1 cellular context compared by ENCODE assay signal in the genomic region with DNA sequence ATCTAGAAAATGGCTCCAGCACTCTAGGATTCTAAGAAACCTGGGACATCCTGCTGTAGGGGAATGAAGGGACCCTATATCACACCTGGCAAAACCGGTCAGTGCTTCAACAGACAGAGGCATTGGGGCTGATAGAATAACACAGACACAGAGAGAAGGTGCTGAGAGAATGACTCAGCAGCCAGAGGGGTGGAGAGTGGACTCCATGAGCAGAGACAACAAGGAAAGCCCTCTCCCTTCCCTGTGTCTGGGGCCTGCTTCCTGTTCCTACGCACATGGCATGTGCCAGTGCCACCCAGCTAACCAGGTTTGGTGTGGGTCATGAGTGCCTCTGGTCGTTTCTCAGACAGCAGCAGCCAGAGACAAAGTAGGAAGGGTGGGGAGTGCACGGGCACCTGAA.
TF ChIP-seq lines count a peak whose summit lies in the region.

No MANE protein-coding gene starts in this region.

TF ChIP-seq in GM23338, 12 proteins besides CTCF, POLR2A, EP300 and RAD21 (continued from another document):
- TF ChIP-seq, protein P1, sequence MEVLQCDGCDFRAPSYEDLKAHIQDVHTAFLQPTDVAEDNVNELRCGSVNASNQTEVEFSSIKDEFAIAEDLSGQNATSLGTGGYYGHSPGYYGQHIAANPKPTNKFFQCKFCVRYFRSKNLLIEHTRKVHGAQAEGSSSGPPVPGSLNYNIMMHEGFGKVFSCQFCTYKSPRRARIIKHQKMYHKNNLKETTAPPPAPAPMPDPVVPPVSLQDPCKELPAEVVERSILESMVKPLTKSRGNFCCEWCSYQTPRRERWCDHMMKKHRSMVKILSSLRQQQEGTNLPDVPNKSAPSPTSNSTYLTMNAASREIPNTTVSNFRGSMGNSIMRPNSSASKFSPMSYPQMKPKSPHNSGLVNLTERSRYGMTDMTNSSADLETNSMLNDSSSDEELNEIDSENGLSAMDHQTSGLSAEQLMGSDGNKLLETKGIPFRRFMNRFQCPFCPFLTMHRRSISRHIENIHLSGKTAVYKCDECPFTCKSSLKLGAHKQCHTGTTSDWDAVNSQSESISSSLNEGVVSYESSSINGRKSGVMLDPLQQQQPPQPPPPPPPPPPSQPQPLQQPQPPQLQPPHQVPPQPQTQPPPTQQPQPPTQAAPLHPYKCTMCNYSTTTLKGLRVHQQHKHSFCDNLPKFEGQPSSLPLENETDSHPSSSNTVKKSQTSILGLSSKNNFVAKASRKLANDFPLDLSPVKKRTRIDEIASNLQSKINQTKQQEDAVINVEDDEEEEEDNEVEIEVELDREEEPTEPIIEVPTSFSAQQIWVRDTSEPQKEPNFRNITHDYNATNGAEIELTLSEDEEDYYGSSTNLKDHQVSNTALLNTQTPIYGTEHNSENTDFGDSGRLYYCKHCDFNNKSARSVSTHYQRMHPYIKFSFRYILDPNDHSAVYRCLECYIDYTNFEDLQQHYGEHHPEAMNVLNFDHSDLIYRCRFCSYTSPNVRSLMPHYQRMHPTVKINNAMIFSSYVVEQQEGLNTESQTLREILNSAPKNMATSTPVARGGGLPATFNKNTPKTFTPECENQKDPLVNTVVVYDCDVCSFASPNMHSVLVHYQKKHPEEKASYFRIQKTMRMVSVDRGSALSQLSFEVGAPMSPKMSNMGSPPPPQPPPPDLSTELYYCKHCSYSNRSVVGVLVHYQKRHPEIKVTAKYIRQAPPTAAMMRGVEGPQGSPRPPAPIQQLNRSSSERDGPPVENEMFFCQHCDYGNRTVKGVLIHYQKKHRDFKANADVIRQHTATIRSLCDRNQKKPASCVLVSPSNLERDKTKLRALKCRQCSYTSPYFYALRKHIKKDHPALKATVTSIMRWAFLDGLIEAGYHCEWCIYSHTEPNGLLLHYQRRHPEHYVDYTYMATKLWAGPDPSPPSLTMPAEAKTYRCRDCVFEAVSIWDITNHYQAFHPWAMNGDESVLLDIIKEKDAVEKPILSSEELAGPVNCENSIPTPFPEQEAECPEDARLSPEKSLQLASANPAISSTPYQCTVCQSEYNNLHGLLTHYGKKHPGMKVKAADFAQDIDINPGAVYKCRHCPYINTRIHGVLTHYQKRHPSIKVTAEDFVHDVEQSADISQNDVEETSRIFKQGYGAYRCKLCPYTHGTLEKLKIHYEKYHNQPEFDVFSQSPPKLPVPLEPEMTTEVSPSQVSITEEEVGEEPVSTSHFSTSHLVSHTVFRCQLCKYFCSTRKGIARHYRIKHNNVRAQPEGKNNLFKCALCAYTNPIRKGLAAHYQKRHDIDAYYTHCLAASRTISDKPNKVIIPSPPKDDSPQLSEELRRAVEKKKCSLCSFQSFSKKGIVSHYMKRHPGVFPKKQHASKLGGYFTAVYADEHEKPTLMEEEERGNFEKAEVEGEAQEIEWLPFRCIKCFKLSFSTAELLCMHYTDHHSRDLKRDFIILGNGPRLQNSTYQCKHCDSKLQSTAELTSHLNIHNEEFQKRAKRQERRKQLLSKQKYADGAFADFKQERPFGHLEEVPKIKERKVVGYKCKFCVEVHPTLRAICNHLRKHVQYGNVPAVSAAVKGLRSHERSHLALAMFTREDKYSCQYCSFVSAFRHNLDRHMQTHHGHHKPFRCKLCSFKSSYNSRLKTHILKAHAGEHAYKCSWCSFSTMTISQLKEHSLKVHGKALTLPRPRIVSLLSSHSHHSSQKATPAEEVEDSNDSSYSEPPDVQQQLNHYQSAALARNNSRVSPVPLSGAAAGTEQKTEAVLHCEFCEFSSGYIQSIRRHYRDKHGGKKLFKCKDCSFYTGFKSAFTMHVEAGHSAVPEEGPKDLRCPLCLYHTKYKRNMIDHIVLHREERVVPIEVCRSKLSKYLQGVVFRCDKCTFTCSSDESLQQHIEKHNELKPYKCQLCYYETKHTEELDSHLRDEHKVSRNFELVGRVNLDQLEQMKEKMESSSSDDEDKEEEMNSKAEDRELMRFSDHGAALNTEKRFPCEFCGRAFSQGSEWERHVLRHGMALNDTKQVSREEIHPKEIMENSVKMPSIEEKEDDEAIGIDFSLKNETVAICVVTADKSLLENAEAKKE (CRISPR knock-in tag; IDR thresholded peaks at IDR 0.05): no peak
- TF ChIP-seq EZH2 (IDR thresholded peaks at IDR 0.05; ENCODE audit: low read depth, unreplicated experiment): no peak
- TF ChIP-seq JUNB (IDR thresholded peaks at IDR 0.05; ENCODE audit: unreplicated experiment): no peak
- no peak for TF ChIP-seq EZH2phosphoT487 (IDR thresholded peaks at IDR 0.05; ENCODE audit: unreplicated experiment)
- TF ChIP-seq, protein P2, sequence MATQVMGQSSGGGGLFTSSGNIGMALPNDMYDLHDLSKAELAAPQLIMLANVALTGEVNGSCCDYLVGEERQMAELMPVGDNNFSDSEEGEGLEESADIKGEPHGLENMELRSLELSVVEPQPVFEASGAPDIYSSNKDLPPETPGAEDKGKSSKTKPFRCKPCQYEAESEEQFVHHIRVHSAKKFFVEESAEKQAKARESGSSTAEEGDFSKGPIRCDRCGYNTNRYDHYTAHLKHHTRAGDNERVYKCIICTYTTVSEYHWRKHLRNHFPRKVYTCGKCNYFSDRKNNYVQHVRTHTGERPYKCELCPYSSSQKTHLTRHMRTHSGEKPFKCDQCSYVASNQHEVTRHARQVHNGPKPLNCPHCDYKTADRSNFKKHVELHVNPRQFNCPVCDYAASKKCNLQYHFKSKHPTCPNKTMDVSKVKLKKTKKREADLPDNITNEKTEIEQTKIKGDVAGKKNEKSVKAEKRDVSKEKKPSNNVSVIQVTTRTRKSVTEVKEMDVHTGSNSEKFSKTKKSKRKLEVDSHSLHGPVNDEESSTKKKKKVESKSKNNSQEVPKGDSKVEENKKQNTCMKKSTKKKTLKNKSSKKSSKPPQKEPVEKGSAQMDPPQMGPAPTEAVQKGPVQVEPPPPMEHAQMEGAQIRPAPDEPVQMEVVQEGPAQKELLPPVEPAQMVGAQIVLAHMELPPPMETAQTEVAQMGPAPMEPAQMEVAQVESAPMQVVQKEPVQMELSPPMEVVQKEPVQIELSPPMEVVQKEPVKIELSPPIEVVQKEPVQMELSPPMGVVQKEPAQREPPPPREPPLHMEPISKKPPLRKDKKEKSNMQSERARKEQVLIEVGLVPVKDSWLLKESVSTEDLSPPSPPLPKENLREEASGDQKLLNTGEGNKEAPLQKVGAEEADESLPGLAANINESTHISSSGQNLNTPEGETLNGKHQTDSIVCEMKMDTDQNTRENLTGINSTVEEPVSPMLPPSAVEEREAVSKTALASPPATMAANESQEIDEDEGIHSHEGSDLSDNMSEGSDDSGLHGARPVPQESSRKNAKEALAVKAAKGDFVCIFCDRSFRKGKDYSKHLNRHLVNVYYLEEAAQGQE (IDR thresholded peaks at IDR 0.05; ENCODE audit: unreplicated experiment): no peak
